In genomic region chr22:35174398-35174797, GRCh38 we compare ENCODE assay signal across 21 cellular contexts.
"Had no signal": no experiment of that assay in that cellular context is flagged by ENCODE, and none has a peak within 500 bp of the region (broad histone marks: within the 10 kb centered on the region; RNA-seq: fewer than 3 reads in every experiment).

No MANE protein-coding gene starts in this region.

- H3K27ac ChIP-seq: ascending aorta, brain microvascular endothelial cell, foreskin keratinocyte, lower lobe of right lung, parathyroid adenoma, thyroid gland had no signal

- H3K4me3 ChIP-seq: ascending aorta, lower lobe of right lung, mucosa of descending colon, thyroid gland had no signal

- H2AFZ ChIP-seq: parathyroid adenoma had no signal

- H3K9ac ChIP-seq: parathyroid adenoma had no signal

- H3K4me1 ChIP-seq: ascending aorta, foreskin keratinocyte, lower lobe of right lung, parathyroid adenoma, thyroid gland had no signal

- H3K79me2 ChIP-seq: parathyroid adenoma had no signal

- H3K27me3 ChIP-seq: ascending aorta, brain microvascular endothelial cell, thyroid gland had no signal

- DNase-seq: activated CD4-positive, alpha-beta T cell treated with anti-CD3 and anti-CD28 coated beads for 1 hour; activated CD4-positive, alpha-beta T cell treated with anti-CD3 and anti-CD28 coated beads, Interleukin-2, amount 50 U/mL, for 1 hour; activated CD8-positive, alpha-beta T cell treated with anti-CD3 and anti-CD28 coated beads, Interleukin-2, amount 10 ng/mL, durations not matched to agents 7 days and 5 days; activated gamma-delta T cell treated with Interleukin-2 at 50 U/mL for 16 hours; brain microvascular endothelial cell; caudate nucleus; dermis blood vessel endothelial cell; effector CD8-positive, alpha-beta T cell; erythroblast; foreskin keratinocyte; kidney; lower lobe of right lung; mesendoderm; mucosa of descending colon; nephron progenitor cell; nucleus accumbens; right cardiac atrium; substantia nigra; thyroid gland had no signal

- H3K36me3 ChIP-seq: ascending aorta, brain microvascular endothelial cell, lower lobe of right lung, thyroid gland had no signal

- H3K9me3 ChIP-seq: ascending aorta, lower lobe of right lung, mucosa of descending colon, thyroid gland had no signal
